10 cellular contexts compared by ENCODE assay signal in genomic region chr2:40218679-40219078, GRCh38.
A peak's percentile ranks its signal among the peaks of the same experiment; 100 is the strongest.
DNase-seq lines count a peak whose midpoint lies in the region; ATAC-seq, FAIRE-seq and TF ChIP-seq lines count a peak whose summit lies in the region.
"Had no signal": no experiment of that assay in that cellular context is flagged by ENCODE, and none has a peak within 500 bp of the region (broad histone marks: within the 10 kb centered on the region; RNA-seq: fewer than 3 reads in every experiment).

No MANE protein-coding gene starts in this region.

- TF ChIP-seq POLR2A in A549 (IDR thresholded peaks at IDR 0.05; ENCODE audit: low read length): no peak

- TF ChIP-seq CTCF in A549 (IDR thresholded peaks at IDR 0.05): no peak
- no peak for TF ChIP-seq CTCF in GM13976 (IDR thresholded peaks at IDR 0.05; ENCODE audit: borderline replicate concordance, control extremely low read depth, extremely low read depth, insufficient read depth, missing control alignments)

- CTCF ChIA-PET in A549 (lab: Yijun Ruan, JAX): interaction anchor here (0.5 kb wide), 1 partner anchor 178 kb away, joined by 3 read pairs; no protein-coding TSS in a partner anchor

- H3K4me1 ChIP-seq in A549: no peaks in the 10 kb centered on the region

- POLR2A ChIA-PET in A549 (lab: Yijun Ruan, JAX): no interaction called here

- no peak for TF ChIP-seq RAD21 in A549 (conservative IDR thresholded peaks at IDR 0.05 in 1 of 2, IDR thresholded peaks at IDR 0.05 in 1 of 2)

- in situ Hi-C loops in GM13976 (cut with MboI; ENCODE audit: low sequenced_read_pairs, unreplicated experiment): no loop called here

- no peak for DNase-seq in A549 (ENCODE audit: low read depth in 1 of 2, low spot score in 1 of 2)
- peak; percentile 13 for DNase-seq in RCC 7860 (ENCODE audit: low spot score)
- peak; percentile 85 for DNase-seq in left ventricle myocardium superior
- DNase-seq in putamen (ENCODE audit: low spot score): no peak
- DNase-seq in GM13976 (ENCODE audit: low spot score): no peak
- DNase-seq in kidney glomerular epithelial cell (lab: John Stamatoyannopoulos, UW): no peak
- DNase-seq in activated CD4-positive, alpha-beta T cell treated with anti-CD3 and anti-CD28 coated beads for 48 hours: no peak
- DNase-seq: activated CD4-positive, alpha-beta memory T cell treated with anti-CD3 and anti-CD28 coated beads, Interleukin-2, amount 10 ng/mL, durations not matched to agents 7 days and 5 days had no signal

- FAIRE-seq in A549 (lab: Jason Lieb, UNC) (no peak), RCC 7860 (lab: Jason Lieb, UNC) (peak; percentile 30)

- no peak overlapping the region for H3K4me3 ChIP-seq in A549
- H3K4me3 ChIP-seq: psoas muscle had no signal

- H3K4me2 ChIP-seq in A549: no peak overlapping the region

- 11% methylated on average over 3 of the region's 3 CpGs for WGBS in A549 (ENCODE audit: missing lambda C conversion rate)

- H3K9me3 ChIP-seq in A549: peaks cover 4% of the 10 kb centered on the region; the same call in 1 of the 3 replicates

- no peak for ATAC-seq in A549
- peak; percentile 57 for ATAC-seq in GM18858 (IDR thresholded peaks at IDR 0.05; ENCODE audit: unreplicated experiment)
- ATAC-seq in left ventricle myocardium superior: peak; percentile 58

- no peak for TF ChIP-seq EP300 in A549 (IDR thresholded peaks at IDR 0.05)

- no peak overlapping the region for H3K27ac ChIP-seq in A549
- H3K27ac ChIP-seq: psoas muscle had no signal

- intact Hi-C loops in left ventricle myocardium superior (cut with micrococcal nuclease): no loop called here

TF ChIP-seq in A549, 52 proteins besides CTCF, POLR2A, EP300 and RAD21:
- TF ChIP-seq MAFK (IDR thresholded peaks at IDR 0.05; ENCODE audit: partially characterized antibody) (peak; percentile 87), FOSL2 (IDR thresholded peaks at IDR 0.05) (no peak), FOSL2 (CRISPR knock-in tag; IDR thresholded peaks at IDR 0.05) (no peak), ZNF302 (CRISPR knock-in tag; IDR thresholded peaks at IDR 0.05) (no peak)

Comparison
In these comparisons a context has a peak if more than half of its experiments do, and no peak if none do; other contexts are left out.
1. ATAC-seq: peak in GM18858 (single experiment) and left ventricle myocardium superior (single experiment); none in A549 (0 of 2).
2. DNase-seq: peak in RCC 7860 (single experiment) and left ventricle myocardium superior (single experiment); none in A549 (0 of 2), putamen (single experiment), GM13976 (single experiment), kidney glomerular epithelial cell (single experiment) and activated CD4-positive, alpha-beta T cell treated with anti-CD3 and anti-CD28 coated beads for 48 hours (single experiment).